In genomic region chr15:25426896-25427610, GRCh38 we compare ENCODE assay signal across 26 cellular contexts. TPM values are rescaled to one million over a fixed set of nuclear protein-coding genes. Genes with fewer than 3 reads are reported as not detected.
DNase-seq lines count a peak whose midpoint lies in the region; ATAC-seq, FAIRE-seq and TF ChIP-seq lines count a peak whose summit lies in the region.
"Had no signal": no experiment of that assay in that cellular context is flagged by ENCODE, and none has a peak within 500 bp of the region (broad histone marks: within the 10 kb centered on the region; RNA-seq: fewer than 3 reads in every experiment).

No MANE protein-coding gene starts in this region.

- BruUV-seq in Caco-2 (replicated peaks; lab: Mats Ljungman, UMichigan): TSS peak; percentile 1

- peaks cover 9% of the 10 kb centered on the region for H3K4me1 Mint-ChIP-seq in Caco-2 (ENCODE audit: low read depth, unreplicated experiment)
- peaks cover 23 to 93% (median 78%) of the 10 kb centered on the region in 7 donors for H3K4me1 Mint-ChIP-seq in naive thymus-derived CD4-positive, alpha-beta T cell

- intact Hi-C loops in Caco-2 (cut with micrococcal nuclease; ENCODE audit: unreplicated experiment) (no loop called here), mucosa of descending colon (cut with DNase I, micrococcal nuclease) (no loop called here), pancreas (cut with DNase I) (no loop called here)
- intact Hi-C loops in naive thymus-derived CD4-positive, alpha-beta T cell (cut with micrococcal nuclease): loop anchor here in 1 of 2 donors (5.0 kb wide), 1 partner anchor 50 kb away; no protein-coding TSS in a partner anchor

- H3K4me3 ChIP-seq in Caco-2 (ENCODE audit: low read depth, low read length): no peak overlapping the region
- peak overlapping the region; percentile 10; the same call in 1 of the 2 replicates for H3K4me3 ChIP-seq in LNCaP clone FGC (ENCODE audit: low read depth, low read length)
- H3K4me3 ChIP-seq in naive thymus-derived CD4-positive, alpha-beta T cell (ENCODE audit: low read length): no peak overlapping the region
- H3K4me3 ChIP-seq in mucosa of descending colon: no peak overlapping the region
- H3K4me3 ChIP-seq in pancreas: no peak overlapping the region
- H3K4me3 ChIP-seq: ascending aorta, GM23338, skin epidermis, tibial nerve had no signal

- H3K27me3 ChIP-seq in Caco-2 (replicated peaks; ENCODE audit: control insufficient read depth, insufficient read depth, low read length) (no peaks in the 10 kb centered on the region), pancreas (no peaks in the 10 kb centered on the region)
- H3K27me3 ChIP-seq in naive thymus-derived CD4-positive, alpha-beta T cell (ENCODE audit: control insufficient read depth in 2 of 2, insufficient read depth in 2 of 2, low read length in 2 of 2): no peaks in the 10 kb centered on the region
- H3K27me3 ChIP-seq: ascending aorta, tibial nerve had no signal

- no peak for ATAC-seq in naive thymus-derived CD4-positive, alpha-beta T cell
- ATAC-seq in mucosa of descending colon (no peak), GM18861 (IDR thresholded peaks at IDR 0.05; ENCODE audit: unreplicated experiment) (no peak), pancreas (no peak)
- ATAC-seq: CD8-positive, alpha-beta T cell; GM23338 had no signal

- TF ChIP-seq CTCF in Caco-2 (IDR thresholded peaks at IDR 0.05; ENCODE audit: insufficient read depth in 1 of 2, low read depth in 1 of 2, low read length in 1 of 2, severe bottlenecking in 1 of 2, unreplicated experiment in 1 of 2): no peak
- no peak for TF ChIP-seq CTCF in LNCaP clone FGC (IDR thresholded peaks at IDR 0.05; ENCODE audit: control insufficient read depth, extremely low read depth, insufficient read depth)
- no peak for TF ChIP-seq CTCF in VCaP (conservative IDR thresholded peaks at IDR 0.05)
- no peak for TF ChIP-seq CTCF in mucosa of descending colon (IDR thresholded peaks at IDR 0.05)
- no peak for TF ChIP-seq CTCF in pancreas (IDR thresholded peaks at IDR 0.05)

- H3K36me3 ChIP-seq in Caco-2 (ENCODE audit: control insufficient read depth, insufficient read depth, low read length) (no peaks in the 10 kb centered on the region), mucosa of descending colon (ENCODE audit: low read depth) (no peaks in the 10 kb centered on the region), pancreas (no peaks in the 10 kb centered on the region)
- H3K36me3 ChIP-seq in naive thymus-derived CD4-positive, alpha-beta T cell (ENCODE audit: control insufficient read depth in 2 of 3, insufficient read depth in 3 of 3, low read length in 3 of 3): no peaks in the 10 kb centered on the region
- H3K36me3 ChIP-seq: ascending aorta, tibial nerve had no signal

- H3K36me3 Mint-ChIP-seq in Caco-2 (ENCODE audit: insufficient read depth, unreplicated experiment): peaks cover 13% of the 10 kb centered on the region
- peaks cover under 1 to 46% (median 24%) of the 10 kb centered on the region in 5 donors for H3K36me3 Mint-ChIP-seq in naive thymus-derived CD4-positive, alpha-beta T cell

- DNase-seq in Caco-2 (no peak), LNCaP clone FGC (ENCODE audit: low read depth) (no peak), mucosa of descending colon (no peak), HT-29 (ENCODE audit: low spot score) (no peak), pancreas (no peak)
- no peak for DNase-seq in naive thymus-derived CD4-positive, alpha-beta T cell
- DNase-seq: activated CD4-positive, alpha-beta T cell treated with anti-CD3 and anti-CD28 coated beads, Interleukin-2, amount 10 ng/mL, durations not matched to agents 24 days and 14 days; activated CD8-positive, alpha-beta memory T cell treated with anti-CD3 and anti-CD28 coated beads, Interleukin-2, amount 50 U/mL, for 48 hours; CD8-positive, alpha-beta T cell; Karpas-422; kidney glomerular epithelial cell; mesendoderm; NCI-H1092; NCI-H2029; NCI-H446 treated with DMSO at 0.1 percent for 48 hours; stimulated activated CD4-positive, alpha-beta T cell treated with anti-CD3 and anti-CD28 coated beads, Interleukin-2, amount 100 ng/mL, for 48 hours had no signal

- no peak for FAIRE-seq in pancreas (lab: Jason Lieb, UNC)
- FAIRE-seq: GM12892 had no signal

- H3K9me3 Mint-ChIP-seq in Caco-2 (ENCODE audit: unreplicated experiment): peaks cover 4% of the 10 kb centered on the region
- peaks cover 0 to 20% (median 3%) of the 10 kb centered on the region in 11 donors for H3K9me3 Mint-ChIP-seq in naive thymus-derived CD4-positive, alpha-beta T cell
- H3K9me3 Mint-ChIP-seq: CD8-positive, alpha-beta T cell; GM23338 had no signal

- POLR2A ChIA-PET in Caco-2 (lab: Charles Lee): no interaction called here
- POLR2A ChIA-PET in naive thymus-derived CD4-positive, alpha-beta T cell (lab: Charles Lee): no interaction called here

- H3K27me3 Mint-ChIP-seq in Caco-2 (ENCODE audit: insufficient read depth, unreplicated experiment): no peaks in the 10 kb centered on the region
- no peaks in the 10 kb centered on the region for H3K27me3 Mint-ChIP-seq in naive thymus-derived CD4-positive, alpha-beta T cell
- H3K27me3 Mint-ChIP-seq: activated CD4-positive, alpha-beta T cell treated with anti-CD3 and anti-CD28 coated beads, Interleukin-2, amount 10 ng/mL, durations not matched to agents 24 days and 14 days; stimulated activated naive CD8-positive, alpha-beta T cell treated with anti-CD3 and anti-CD28 coated beads, Interleukin-15, Interleukin-2, amounts not matched to agents 100 ng/mL and 50 ng/mL, for 24 hours had no signal

- no peak overlapping the region for H3K4me3 Mint-ChIP-seq in Caco-2 (ENCODE audit: unreplicated experiment)
- H3K4me3 Mint-ChIP-seq in naive thymus-derived CD4-positive, alpha-beta T cell: peak overlapping the region in 8 of 10 donors; percentile 5 to 51 (median 26)
- H3K4me3 Mint-ChIP-seq: activated CD4-positive, alpha-beta T cell treated with anti-CD3 and anti-CD28 coated beads, Interleukin-2, amount 10 ng/mL, durations not matched to agents 24 days and 14 days; CD8-positive, alpha-beta T cell; GM23338; nephron; stimulated activated naive CD8-positive, alpha-beta T cell treated with anti-CD3 and anti-CD28 coated beads, Interleukin-15, Interleukin-2, amounts not matched to agents 100 ng/mL and 50 ng/mL, for 24 hours had no signal

- H3K27ac Mint-ChIP-seq in Caco-2 (ENCODE audit: unreplicated experiment): no peak overlapping the region
- peak overlapping the region in 3 of 9 donors; percentile 14 to 32 (median 19) for H3K27ac Mint-ChIP-seq in naive thymus-derived CD4-positive, alpha-beta T cell
- H3K27ac Mint-ChIP-seq: activated CD4-positive, alpha-beta T cell treated with anti-CD3 and anti-CD28 coated beads, Interleukin-2, amount 10 ng/mL, durations not matched to agents 24 days and 14 days; CD8-positive, alpha-beta T cell; GM23338; nephron; stimulated activated naive CD8-positive, alpha-beta T cell treated with anti-CD3 and anti-CD28 coated beads, Interleukin-15, Interleukin-2, amounts not matched to agents 100 ng/mL and 50 ng/mL, for 24 hours had no signal

- H3K9me3 ChIP-seq in Caco-2: no peaks in the 10 kb centered on the region
- H3K9me3 ChIP-seq in naive thymus-derived CD4-positive, alpha-beta T cell (ENCODE audit: control insufficient read depth in 2 of 3, low read length in 3 of 3): no peaks in the 10 kb centered on the region
- no peaks in the 10 kb centered on the region for H3K9me3 ChIP-seq in mucosa of descending colon
- no peaks in the 10 kb centered on the region for H3K9me3 ChIP-seq in pancreas
- H3K9me3 ChIP-seq: ascending aorta, tibial nerve had no signal

- CTCF ChIA-PET in Caco-2 (lab: Charles Lee): no interaction called here
- CTCF ChIA-PET in naive thymus-derived CD4-positive, alpha-beta T cell (lab: Charles Lee): no interaction called here

- H3K27ac ChIP-seq in VCaP (peak overlapping the region; percentile 61), pancreas (no peak overlapping the region)
- no peak overlapping the region for H3K27ac ChIP-seq in naive thymus-derived CD4-positive, alpha-beta T cell (ENCODE audit: low read depth, low read length)
- H3K27ac ChIP-seq: ascending aorta, RWPE1, skin epidermis, tibial nerve had no signal

- H3K4me1 ChIP-seq in Caco-2: no peaks in the 10 kb centered on the region
- peaks cover 17 to 37% of the 10 kb centered on the region in 2 donors for H3K4me1 ChIP-seq in naive thymus-derived CD4-positive, alpha-beta T cell (ENCODE audit: control insufficient read depth in 2 of 2, insufficient read depth in 2 of 2, low read length in 2 of 2)
- H3K4me1 ChIP-seq in mucosa of descending colon (ENCODE audit: low read depth): peaks cover 20% of the 10 kb centered on the region
- H3K4me1 ChIP-seq in pancreas: peaks cover 0 to 20% (median 8%) of the 10 kb centered on the region in 3 donors

- 19 to 21% methylated on average over 3 of the region's 3 CpGs for WGBS in pancreas, 2 donors

RNA-seq across cellular contexts. Expression of gene UBE3A, which starts 11.8 kb away (rescaled TPM):
- total RNA-seq in Caco-2 (2022) (125 and 131 TPM in 2 replicates), mucosa of descending colon (100 to 1,000 TPM in 2 of 3 donors, 10 to 100 TPM in 1; 85.4 to 151 (median 100) TPM), pancreas (10 to 100 TPM; 36.3 to 48.9 (median 42.0) TPM)
- 100 to 1,000 TPM in 4 of 5 experiments, 10 to 100 TPM in 1; 87.0 to 143 (median 127) TPM for total RNA-seq in naive thymus-derived CD4-positive, alpha-beta T cell
- polyA plus RNA-seq in naive thymus-derived CD4-positive, alpha-beta T cell: 100 to 1,000 TPM in 1 of 2 donors, 10 to 100 TPM in 1; 92.0 to 107 TPM
- total RNA-seq in HT-29 (2014; rRNA removed; shearing (Covaris generic)): 95.2 and 105 TPM in 2 replicates
- polyA plus RNA-seq in pancreas: 10 to 100 TPM in 1 of 2 donors, 1 to 10 TPM in 1; 8.9 to 21.7 TPM
